Comparison of ENCODE assay signal across 18 cellular contexts in the genomic region with DNA sequence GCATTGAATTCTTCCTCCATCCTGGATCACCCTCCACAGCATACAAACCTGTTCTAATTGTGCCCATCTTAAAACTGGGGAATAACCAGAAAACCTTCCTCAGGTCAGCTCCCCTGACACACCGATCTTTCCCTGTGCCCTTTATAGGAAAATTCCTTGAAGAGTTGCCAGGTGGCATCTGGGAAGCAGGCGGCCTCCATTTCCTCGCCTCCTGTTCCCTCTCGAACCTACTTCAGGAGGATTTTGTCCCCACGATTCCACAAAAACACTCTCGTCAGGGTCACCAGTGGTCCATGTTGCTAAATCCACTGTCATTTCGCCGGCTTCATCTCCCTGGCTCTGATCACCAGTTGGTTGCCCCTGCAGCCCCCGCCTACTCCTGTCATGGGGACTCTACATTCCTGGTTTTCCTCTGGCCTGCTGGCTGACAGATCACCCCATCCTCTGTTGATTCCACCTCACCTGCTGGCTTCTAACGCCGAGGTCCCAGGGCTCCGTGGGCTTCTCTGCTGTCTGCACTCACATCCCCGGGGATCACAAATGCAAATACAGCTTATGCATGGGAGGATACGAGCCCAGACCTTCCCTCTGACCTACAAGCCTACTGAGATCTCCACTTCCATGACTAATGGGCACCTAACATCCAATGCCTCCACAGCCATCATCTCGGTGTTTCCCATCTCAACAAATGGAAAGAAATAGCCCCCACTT.
A peak's percentile ranks its signal among the peaks of the same experiment; 100 is the strongest.
DNase-seq lines count a peak whose midpoint lies in the region; ATAC-seq, FAIRE-seq and TF ChIP-seq lines count a peak whose summit lies in the region.
"Had no signal": no experiment of that assay in that cellular context is flagged by ENCODE, and none has a peak within 500 bp of the region (broad histone marks: within the 10 kb centered on the region; RNA-seq: fewer than 3 reads in every experiment).

No MANE protein-coding gene starts in this region.

- no peak for FAIRE-seq in kidney (lab: Jason Lieb, UNC)
- FAIRE-seq: GM19239, H1, RCC 7860 had no signal

- H3K4me1 ChIP-seq in DOHH2 (ENCODE audit: control insufficient read depth, low read length) (peaks cover 31% of the 10 kb centered on the region), kidney (ENCODE audit: control insufficient read depth in 1 of 2, insufficient read depth in 1 of 2, low read depth in 1 of 2, low read length in 2 of 2) (peaks cover 0 to under 1% of the 10 kb centered on the region in 2 donors)
- H3K4me1 ChIP-seq: Caco-2, SJCRH30 had no signal

- ATAC-seq in stimulated activated memory B cell treated with anti-CD40 and anti-IgM and Interleukin-4, amounts not matched to agents 10 μg/mL and 1 μg/mL and 100 μg/mL, for 72 hours: no peak
- no peak for ATAC-seq in HG02588 (IDR thresholded peaks at IDR 0.05; ENCODE audit: unreplicated experiment)

- no peak overlapping the region for H3K4me3 Mint-ChIP-seq in stimulated activated memory B cell treated with anti-CD40 and anti-IgM and Interleukin-4, amounts not matched to agents 10 μg/mL and 1 μg/mL and 100 μg/mL, for 72 hours
- H3K4me3 Mint-ChIP-seq: CD4-positive, alpha-beta memory T cell had no signal

- no peaks in the 10 kb centered on the region for H4K20me1 ChIP-seq in DOHH2 (ENCODE audit: control insufficient read depth, insufficient read depth, low read depth, low read length)

- H3F3A ChIP-seq in DOHH2 (ENCODE audit: control insufficient read depth, insufficient read depth): no peaks in the 10 kb centered on the region

- H3K79me2 ChIP-seq in DOHH2 (ENCODE audit: control insufficient read depth, low read length): no peaks in the 10 kb centered on the region

- H3K9ac ChIP-seq in kidney (ENCODE audit: low read length in 2 of 2): no peak overlapping the region

- no peaks in the 10 kb centered on the region for H3K36me3 Mint-ChIP-seq in stimulated activated memory B cell treated with anti-CD40 and anti-IgM and Interleukin-4, amounts not matched to agents 10 μg/mL and 1 μg/mL and 100 μg/mL, for 72 hours
- H3K36me3 Mint-ChIP-seq: CD4-positive, alpha-beta memory T cell had no signal

- DNase-seq in NCI-H2171 treated with DMSO at 0.1 percent for 48 hours (lab: John Stamatoyannopoulos, UW) (peak; percentile 56), cerebellar cortex (ENCODE audit: low spot score) (peak; percentile 65), NCI-H1417 (lab: John Stamatoyannopoulos, UW) (no peak), kidney (no peak)
- DNase-seq: Caco-2; CD4-positive, alpha-beta memory T cell; DMS153; GDM1; Kasumi-1; NCI-H1694 treated with DMSO at 0.1 percent for 48 hours; OCI-M1; SJCRH30 had no signal

- H3K9me3 Mint-ChIP-seq in stimulated activated memory B cell treated with anti-CD40 and anti-IgM and Interleukin-4, amounts not matched to agents 10 μg/mL and 1 μg/mL and 100 μg/mL, for 72 hours: peaks cover 4% of the 10 kb centered on the region

- intact Hi-C loops in kidney (cut with DNase I): no loop called here

- H3K27ac ChIP-seq in DOHH2 (ENCODE audit: low read depth, low read length) (no peak overlapping the region), kidney (ENCODE audit: low read depth in 2 of 2, low read length in 2 of 2) (no peak overlapping the region)
- H3K27ac ChIP-seq: SJCRH30 had no signal

- peak overlapping the region; percentile 21; the same call in 1 of the 2 replicates for H3K4me2 ChIP-seq in DOHH2 (ENCODE audit: low read length)

- H3K9me3 ChIP-seq in DOHH2 (ENCODE audit: control insufficient read depth, insufficient read depth, low read length) (no peaks in the 10 kb centered on the region), kidney (ENCODE audit: control insufficient read depth in 1 of 2, low read length in 2 of 2) (no peaks in the 10 kb centered on the region)
- H3K9me3 ChIP-seq: Caco-2, SJCRH30 had no signal

- H3K4me1 Mint-ChIP-seq in stimulated activated memory B cell treated with anti-CD40 and anti-IgM and Interleukin-4, amounts not matched to agents 10 μg/mL and 1 μg/mL and 100 μg/mL, for 72 hours: peaks cover 16% of the 10 kb centered on the region
- H3K4me1 Mint-ChIP-seq: CD4-positive, alpha-beta memory T cell had no signal

- H3K36me3 ChIP-seq in DOHH2 (ENCODE audit: control insufficient read depth, low read length) (no peaks in the 10 kb centered on the region), kidney (ENCODE audit: control insufficient read depth in 1 of 2, insufficient read depth in 2 of 2, low read length in 2 of 2) (no peaks in the 10 kb centered on the region)
- H3K36me3 ChIP-seq: SJCRH30 had no signal

- H3K27me3 Mint-ChIP-seq in stimulated activated memory B cell treated with anti-CD40 and anti-IgM and Interleukin-4, amounts not matched to agents 10 μg/mL and 1 μg/mL and 100 μg/mL, for 72 hours: peaks cover 41% of the 10 kb centered on the region

- H3K4me3 ChIP-seq in DOHH2 (ENCODE audit: low read length) (no peak overlapping the region), kidney (ENCODE audit: low read length in 2 of 2) (no peak overlapping the region)
- H3K4me3 ChIP-seq: SJCRH30 had no signal

- peak overlapping the region; percentile 64 for H3K27ac Mint-ChIP-seq in stimulated activated memory B cell treated with anti-CD40 and anti-IgM and Interleukin-4, amounts not matched to agents 10 μg/mL and 1 μg/mL and 100 μg/mL, for 72 hours
- H3K27ac Mint-ChIP-seq: CD4-positive, alpha-beta memory T cell had no signal

- no peaks in the 10 kb centered on the region for H3K27me3 ChIP-seq in DOHH2 (ENCODE audit: control insufficient read depth, low read length)

- H3K9me2 ChIP-seq in DOHH2 (replicated peaks; ENCODE audit: control insufficient read depth, low read length): no peaks in the 10 kb centered on the region

- TF ChIP-seq CTCF in DOHH2 (IDR thresholded peaks at IDR 0.05; ENCODE audit: low read depth, low read length, poor library complexity, severe bottlenecking): no peak
- TF ChIP-seq CTCF in kidney (IDR thresholded peaks at IDR 0.05; ENCODE audit: borderline replicate concordance, extremely low read depth, insufficient read depth): no peak

Comparison
In these comparisons a context has a peak if more than half of its experiments do, and no peak if none do; other contexts are left out.
1. DNase-seq: peak in NCI-H2171 treated with DMSO at 0.1 percent for 48 hours (single experiment) and cerebellar cortex (single experiment); none in NCI-H1417 (0 of 3) and kidney (single experiment).